In genomic region chr18:79540161-79540913, GRCh38 we compare ENCODE assay signal across 18 cellular contexts.
DNase-seq lines count a peak whose midpoint lies in the region; ATAC-seq and TF ChIP-seq lines count a peak whose summit lies in the region.
"Had no signal": no experiment of that assay in that cellular context is flagged by ENCODE, and none has a peak within 500 bp of the region (broad histone marks: within the 10 kb centered on the region; RNA-seq: fewer than 3 reads in every experiment).

No MANE protein-coding gene starts in this region.

- H3K36me3 ChIP-seq in GM23248 (ENCODE audit: low read depth) = no peaks in the 10 kb centered on the region
- H3K36me3 ChIP-seq in sigmoid colon = no peaks in the 10 kb centered on the region
- H3K36me3 ChIP-seq in colonic mucosa = no peaks in the 10 kb centered on the region
- no peaks in the 10 kb centered on the region for H3K36me3 ChIP-seq in vagina
- H3K36me3 ChIP-seq: cardiac muscle cell, left lung, pancreas, tibial nerve had no signal

- H3K4me1 ChIP-seq in GM23248 (ENCODE audit: insufficient read depth) (no peaks in the 10 kb centered on the region), sigmoid colon (no peaks in the 10 kb centered on the region), colonic mucosa (no peaks in the 10 kb centered on the region), vagina (peaks cover 7% of the 10 kb centered on the region)
- H3K4me1 ChIP-seq: left lung, pancreas had no signal

- WGBS in GM23248 (ENCODE audit: low coverage in 1 of 2, low lambda C conversion rate in 2 of 2, missing lambda C conversion rate in 2 of 2), 2 experiments = 31 to 34% methylated on average over 16 of the region's 16 CpGs
- WGBS in sigmoid colon, 2 donors = 76 to 84% methylated on average over 16 of the region's 16 CpGs

- no peak overlapping the region for H3K4me2 ChIP-seq in GM23248 (ENCODE audit: unreplicated experiment)

- no peaks in the 10 kb centered on the region for H4K20me1 ChIP-seq in GM23248 (ENCODE audit: insufficient read depth)

- H3K4me3 ChIP-seq in GM23248 (no peak overlapping the region), sigmoid colon (no peak overlapping the region), colonic mucosa (no peak overlapping the region), vagina (no peak overlapping the region)
- H3K4me3 ChIP-seq: cardiac muscle cell, left lung, pancreas, tibial nerve had no signal

- intact Hi-C loops in head of caudate nucleus (cut with DNase I) (no loop called here), sigmoid colon (cut with DNase I) (no loop called here), colonic mucosa (cut with DNase I) (no loop called here), vagina (cut with DNase I) (no loop called here)

- TF ChIP-seq CTCF in VCaP (conservative IDR thresholded peaks at IDR 0.05) (no peak), sigmoid colon (IDR thresholded peaks at IDR 0.05) (no peak), colonic mucosa (IDR thresholded peaks at IDR 0.05) (no peak), vagina (IDR thresholded peaks at IDR 0.05) (no peak)

- TF ChIP-seq EP300 in sigmoid colon (IDR thresholded peaks at IDR 0.05) = no peak

- peaks cover 33% of the 10 kb centered on the region for H3K27me3 ChIP-seq in GM23248 (replicated peaks; ENCODE audit: insufficient read depth)
- H3K27me3 ChIP-seq in sigmoid colon = no peaks in the 10 kb centered on the region
- H3K27me3 ChIP-seq in colonic mucosa = no peaks in the 10 kb centered on the region
- H3K27me3 ChIP-seq in vagina = no peaks in the 10 kb centered on the region
- H3K27me3 ChIP-seq: cardiac muscle cell, pancreas, tibial nerve had no signal

- no peak for ATAC-seq in HG02588 (IDR thresholded peaks at IDR 0.05; ENCODE audit: unreplicated experiment)
- ATAC-seq: left lung had no signal

- no peaks in the 10 kb centered on the region for H3F3A ChIP-seq in GM23248 (ENCODE audit: insufficient read depth)

- H3K9me3 ChIP-seq in GM23248 (ENCODE audit: low read depth) (no peaks in the 10 kb centered on the region), sigmoid colon (peaks cover 0 to 3% (median 0%) of the 10 kb centered on the region in 4 donors), colonic mucosa (no peaks in the 10 kb centered on the region), vagina (no peaks in the 10 kb centered on the region)
- H3K9me3 ChIP-seq: pancreas had no signal

- H3K79me2 ChIP-seq in GM23248 (ENCODE audit: insufficient read depth) = no peaks in the 10 kb centered on the region

- H3K9me2 ChIP-seq in GM23248 (ENCODE audit: insufficient read depth) = no peaks in the 10 kb centered on the region

- in situ Hi-C loops in GM23248 (cut with MboI) = no loop called here

- no peak overlapping the region for H3K9ac ChIP-seq in GM23248
- no peak overlapping the region for H3K9ac ChIP-seq in colonic mucosa (ENCODE audit: low read depth in 2 of 2, low read length in 2 of 2)

- H2AFZ ChIP-seq in GM23248 = no peak overlapping the region

- DNase-seq in GM23248 (peak; percentile 20), head of caudate nucleus (peak in 22 of 42 donors; percentile 9 to 61 (median 38)), sigmoid colon (peak; percentile 55), SHP77 (lab: John Stamatoyannopoulos, UW) (no peak), colonic mucosa (no peak), vagina (ENCODE audit: extremely low spot score in 2 of 2) (no peak)
- DNase-seq: effector memory CD4-positive, alpha-beta T cell; GF-D8; KG1; NCI-H1105; NCI-H2171; NCI-H748 treated with DMSO at 0.1 percent for 48 hours had no signal

- TF ChIP-seq POLR2A in sigmoid colon (IDR thresholded peaks at IDR 0.05) = no peak
- no peak for TF ChIP-seq POLR2A in vagina (IDR thresholded peaks at IDR 0.05)

- H3K27ac ChIP-seq in GM23248 (no peak overlapping the region), VCaP (peak overlapping the region; percentile 78), sigmoid colon (no peak overlapping the region), colonic mucosa (no peak overlapping the region), vagina (no peak overlapping the region)
- H3K27ac ChIP-seq: cardiac muscle cell, left lung, pancreas, tibial nerve had no signal

Comparison
In these comparisons a context has a peak if more than half of its experiments do, and no peak if none do; other contexts are left out.
1. DNase-seq: peak in GM23248 (single experiment), head of caudate nucleus (22 of 42) and sigmoid colon (single experiment); none in SHP77 (0 of 2), colonic mucosa (single experiment) and vagina (0 of 2).